Comparison of ENCODE assay signal across 8 cellular contexts in the genomic region with DNA sequence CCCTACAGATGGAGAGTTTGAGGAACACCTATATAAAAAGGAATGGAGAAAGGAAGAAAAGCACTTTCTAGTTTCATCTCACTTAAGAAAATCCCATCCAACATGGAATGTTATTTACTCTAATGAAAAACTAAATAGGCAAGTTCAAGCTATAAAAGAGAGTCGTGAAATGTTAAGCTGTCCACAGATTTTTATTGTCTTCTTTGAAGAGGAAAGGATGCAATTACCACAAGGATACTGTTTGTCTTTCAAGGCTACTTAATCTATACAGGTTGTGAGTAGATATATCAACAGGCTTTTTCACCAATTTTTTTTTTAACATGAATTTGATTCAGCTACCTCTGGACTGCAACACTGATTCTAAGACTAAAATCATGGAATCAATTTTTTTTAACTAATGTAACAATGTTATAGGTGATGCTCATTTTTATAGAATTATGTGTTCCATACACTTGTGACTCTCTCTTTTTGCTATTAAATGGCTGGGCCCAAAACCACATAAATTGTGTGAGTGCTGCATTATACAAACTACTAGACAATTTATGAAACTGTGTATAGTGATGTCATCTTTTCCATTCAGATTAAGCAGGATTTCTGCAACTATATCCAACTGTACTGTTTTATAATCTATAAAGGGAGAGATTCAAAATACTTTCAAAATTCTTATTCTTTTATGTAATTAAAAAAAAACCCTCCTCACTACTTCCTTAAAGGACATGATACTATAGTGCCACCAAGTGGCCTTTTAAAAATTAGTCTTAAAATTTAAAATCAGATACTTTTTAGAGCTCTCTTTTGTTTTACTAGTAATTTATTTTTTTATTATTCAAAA. TPM values are rescaled to one million over a fixed set of nuclear protein-coding genes. Genes with fewer than 3 reads are reported as not detected.
A peak's percentile ranks its signal among the peaks of the same experiment; 100 is the strongest.
DNase-seq lines count a peak whose midpoint lies in the region; ATAC-seq and TF ChIP-seq lines count a peak whose summit lies in the region.

No MANE protein-coding gene starts in this region.

- DNase-seq in GM23248: peak; percentile 68
- peak; percentile 73 for DNase-seq in NCI-H2196 treated with DMSO at 0.1 percent for 48 hours (lab: John Stamatoyannopoulos, UW; ENCODE audit: unreplicated experiment)
- DNase-seq in astrocyte of the cerebellum (ENCODE audit: low read depth): peak; percentile 43
- no peak for DNase-seq in left lobe of liver (ENCODE audit: low spot score)
- DNase-seq in GM20000 (ENCODE audit: low spot score): no peak
- DNase-seq in NCI-H524 treated with DMSO at 0.1 percent for 48 hours (lab: John Stamatoyannopoulos, UW): no peak

- H3K79me2 ChIP-seq in GM23248 (ENCODE audit: insufficient read depth): no peaks in the 10 kb centered on the region

- TF ChIP-seq CTCF in astrocyte of the cerebellum (IDR thresholded peaks at IDR 0.05; ENCODE audit: low read depth, low read length, missing control alignments) (no peak), GM20000 (IDR thresholded peaks at IDR 0.05; ENCODE audit: extremely low read depth, missing control alignments) (no peak)

- H4K20me1 ChIP-seq in GM23248 (ENCODE audit: insufficient read depth): no peaks in the 10 kb centered on the region

- H3K4me3 ChIP-seq in GM23248: no peak overlapping the region
- no peak overlapping the region for H3K4me3 ChIP-seq in astrocyte of the cerebellum (ENCODE audit: low read depth, low read length)

- H3F3A ChIP-seq in GM23248 (ENCODE audit: insufficient read depth): peaks cover 13% of the 10 kb centered on the region; the same call in 1 of the 2 replicates

- H3K9ac ChIP-seq in GM23248: peak overlapping the region; percentile 3; the same call in 1 of the 2 replicates

- no peaks in the 10 kb centered on the region for H3K9me3 ChIP-seq in GM23248 (ENCODE audit: low read depth)

- no peaks in the 10 kb centered on the region for H3K9me2 ChIP-seq in GM23248 (ENCODE audit: insufficient read depth)

- peaks cover 15% of the 10 kb centered on the region for H3K36me3 ChIP-seq in GM23248 (ENCODE audit: low read depth)

- H2AFZ ChIP-seq in GM23248: no peak overlapping the region

- H3K4me1 ChIP-seq in GM23248 (ENCODE audit: insufficient read depth): no peaks in the 10 kb centered on the region

- no peak overlapping the region for H3K27ac ChIP-seq in GM23248

- H3K4me2 ChIP-seq in GM23248 (ENCODE audit: unreplicated experiment): no peak overlapping the region

- in situ Hi-C loops in GM23248 (cut with MboI) (loop anchor here (10.0 kb wide), 1 partner anchor 291 kb away; the partner anchor contains the start of gene TM7SF3), astrocyte of the cerebellum (cut with HindIII; ENCODE audit: low sequenced_read_pairs) (no loop called here)

- no peaks in the 10 kb centered on the region for H3K27me3 ChIP-seq in GM23248 (replicated peaks; ENCODE audit: insufficient read depth)

- ATAC-seq in left lobe of liver (peak; percentile 40), GM18519 (IDR thresholded peaks at IDR 0.05; ENCODE audit: low FRiP score, unreplicated experiment) (no peak), GM18873 (IDR thresholded peaks at IDR 0.05; ENCODE audit: low FRiP score, unreplicated experiment) (no peak)

- WGBS in GM23248 (ENCODE audit: low coverage in 1 of 2, low lambda C conversion rate in 2 of 2, missing lambda C conversion rate in 2 of 2), 2 experiments: 58 to 71% methylated on average over 1 of the region's 1 CpG

RNA-seq across cellular contexts. Expression of gene BMAL2, which starts 26.7 kb away (rescaled TPM):
- total RNA-seq in GM23248 (2014; rRNA removed; shearing (Covaris generic)): 27.3 and 28.7 TPM in 2 replicates
- 14.8 and 14.9 TPM in 2 replicates for polyA plus RNA-seq in GM23248 (2016; fragmentation: Nextera tagmentation; extraction: Ambion mirVana)
- total RNA-seq in left lobe of liver: 2.6 TPM

Comparison
In these comparisons a context has a peak if more than half of its experiments do, and no peak if none do; other contexts are left out.
1. DNase-seq: peak in GM23248 (single experiment), NCI-H2196 treated with DMSO at 0.1 percent for 48 hours (single experiment) and astrocyte of the cerebellum (single experiment); none in left lobe of liver (single experiment), GM20000 (single experiment) and NCI-H524 treated with DMSO at 0.1 percent for 48 hours (single experiment).